In genomic region chr17:56045907-56046306, GRCh38 we compare ENCODE assay signal across 2 cellular contexts.
TF ChIP-seq lines count a peak whose summit lies in the region.

No MANE protein-coding gene starts in this region.

TF ChIP-seq in GM23338, 12 proteins besides CTCF, POLR2A, EP300 and RAD21:
- TF ChIP-seq, protein P1, sequence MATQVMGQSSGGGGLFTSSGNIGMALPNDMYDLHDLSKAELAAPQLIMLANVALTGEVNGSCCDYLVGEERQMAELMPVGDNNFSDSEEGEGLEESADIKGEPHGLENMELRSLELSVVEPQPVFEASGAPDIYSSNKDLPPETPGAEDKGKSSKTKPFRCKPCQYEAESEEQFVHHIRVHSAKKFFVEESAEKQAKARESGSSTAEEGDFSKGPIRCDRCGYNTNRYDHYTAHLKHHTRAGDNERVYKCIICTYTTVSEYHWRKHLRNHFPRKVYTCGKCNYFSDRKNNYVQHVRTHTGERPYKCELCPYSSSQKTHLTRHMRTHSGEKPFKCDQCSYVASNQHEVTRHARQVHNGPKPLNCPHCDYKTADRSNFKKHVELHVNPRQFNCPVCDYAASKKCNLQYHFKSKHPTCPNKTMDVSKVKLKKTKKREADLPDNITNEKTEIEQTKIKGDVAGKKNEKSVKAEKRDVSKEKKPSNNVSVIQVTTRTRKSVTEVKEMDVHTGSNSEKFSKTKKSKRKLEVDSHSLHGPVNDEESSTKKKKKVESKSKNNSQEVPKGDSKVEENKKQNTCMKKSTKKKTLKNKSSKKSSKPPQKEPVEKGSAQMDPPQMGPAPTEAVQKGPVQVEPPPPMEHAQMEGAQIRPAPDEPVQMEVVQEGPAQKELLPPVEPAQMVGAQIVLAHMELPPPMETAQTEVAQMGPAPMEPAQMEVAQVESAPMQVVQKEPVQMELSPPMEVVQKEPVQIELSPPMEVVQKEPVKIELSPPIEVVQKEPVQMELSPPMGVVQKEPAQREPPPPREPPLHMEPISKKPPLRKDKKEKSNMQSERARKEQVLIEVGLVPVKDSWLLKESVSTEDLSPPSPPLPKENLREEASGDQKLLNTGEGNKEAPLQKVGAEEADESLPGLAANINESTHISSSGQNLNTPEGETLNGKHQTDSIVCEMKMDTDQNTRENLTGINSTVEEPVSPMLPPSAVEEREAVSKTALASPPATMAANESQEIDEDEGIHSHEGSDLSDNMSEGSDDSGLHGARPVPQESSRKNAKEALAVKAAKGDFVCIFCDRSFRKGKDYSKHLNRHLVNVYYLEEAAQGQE (IDR thresholded peaks at IDR 0.05; ENCODE audit: unreplicated experiment) = no peak
- TF ChIP-seq ZNF331 (CRISPR knock-in tag; IDR thresholded peaks at IDR 0.05; ENCODE audit: low read depth) (no peak), CREB1 (CRISPR knock-in tag; IDR thresholded peaks at IDR 0.05; ENCODE audit: low read depth) (no peak), EZH2 (IDR thresholded peaks at IDR 0.05; ENCODE audit: low read depth, unreplicated experiment) (no peak), STAT1 (IDR thresholded peaks at IDR 0.05; ENCODE audit: unreplicated experiment) (no peak), POLR2AphosphoS5 (IDR thresholded peaks at IDR 0.05; ENCODE audit: low read depth) (no peak), ETS1 (IDR thresholded peaks at IDR 0.05) (no peak), NANOG (IDR thresholded peaks at IDR 0.05; ENCODE audit: borderline replicate concordance) (no peak), ZNF114 (CRISPR knock-in tag; IDR thresholded peaks at IDR 0.05) (no peak), JUNB (IDR thresholded peaks at IDR 0.05; ENCODE audit: unreplicated experiment) (no peak), EZH2phosphoT487 (IDR thresholded peaks at IDR 0.05; ENCODE audit: unreplicated experiment) (no peak)
- TF ChIP-seq, protein P2, sequence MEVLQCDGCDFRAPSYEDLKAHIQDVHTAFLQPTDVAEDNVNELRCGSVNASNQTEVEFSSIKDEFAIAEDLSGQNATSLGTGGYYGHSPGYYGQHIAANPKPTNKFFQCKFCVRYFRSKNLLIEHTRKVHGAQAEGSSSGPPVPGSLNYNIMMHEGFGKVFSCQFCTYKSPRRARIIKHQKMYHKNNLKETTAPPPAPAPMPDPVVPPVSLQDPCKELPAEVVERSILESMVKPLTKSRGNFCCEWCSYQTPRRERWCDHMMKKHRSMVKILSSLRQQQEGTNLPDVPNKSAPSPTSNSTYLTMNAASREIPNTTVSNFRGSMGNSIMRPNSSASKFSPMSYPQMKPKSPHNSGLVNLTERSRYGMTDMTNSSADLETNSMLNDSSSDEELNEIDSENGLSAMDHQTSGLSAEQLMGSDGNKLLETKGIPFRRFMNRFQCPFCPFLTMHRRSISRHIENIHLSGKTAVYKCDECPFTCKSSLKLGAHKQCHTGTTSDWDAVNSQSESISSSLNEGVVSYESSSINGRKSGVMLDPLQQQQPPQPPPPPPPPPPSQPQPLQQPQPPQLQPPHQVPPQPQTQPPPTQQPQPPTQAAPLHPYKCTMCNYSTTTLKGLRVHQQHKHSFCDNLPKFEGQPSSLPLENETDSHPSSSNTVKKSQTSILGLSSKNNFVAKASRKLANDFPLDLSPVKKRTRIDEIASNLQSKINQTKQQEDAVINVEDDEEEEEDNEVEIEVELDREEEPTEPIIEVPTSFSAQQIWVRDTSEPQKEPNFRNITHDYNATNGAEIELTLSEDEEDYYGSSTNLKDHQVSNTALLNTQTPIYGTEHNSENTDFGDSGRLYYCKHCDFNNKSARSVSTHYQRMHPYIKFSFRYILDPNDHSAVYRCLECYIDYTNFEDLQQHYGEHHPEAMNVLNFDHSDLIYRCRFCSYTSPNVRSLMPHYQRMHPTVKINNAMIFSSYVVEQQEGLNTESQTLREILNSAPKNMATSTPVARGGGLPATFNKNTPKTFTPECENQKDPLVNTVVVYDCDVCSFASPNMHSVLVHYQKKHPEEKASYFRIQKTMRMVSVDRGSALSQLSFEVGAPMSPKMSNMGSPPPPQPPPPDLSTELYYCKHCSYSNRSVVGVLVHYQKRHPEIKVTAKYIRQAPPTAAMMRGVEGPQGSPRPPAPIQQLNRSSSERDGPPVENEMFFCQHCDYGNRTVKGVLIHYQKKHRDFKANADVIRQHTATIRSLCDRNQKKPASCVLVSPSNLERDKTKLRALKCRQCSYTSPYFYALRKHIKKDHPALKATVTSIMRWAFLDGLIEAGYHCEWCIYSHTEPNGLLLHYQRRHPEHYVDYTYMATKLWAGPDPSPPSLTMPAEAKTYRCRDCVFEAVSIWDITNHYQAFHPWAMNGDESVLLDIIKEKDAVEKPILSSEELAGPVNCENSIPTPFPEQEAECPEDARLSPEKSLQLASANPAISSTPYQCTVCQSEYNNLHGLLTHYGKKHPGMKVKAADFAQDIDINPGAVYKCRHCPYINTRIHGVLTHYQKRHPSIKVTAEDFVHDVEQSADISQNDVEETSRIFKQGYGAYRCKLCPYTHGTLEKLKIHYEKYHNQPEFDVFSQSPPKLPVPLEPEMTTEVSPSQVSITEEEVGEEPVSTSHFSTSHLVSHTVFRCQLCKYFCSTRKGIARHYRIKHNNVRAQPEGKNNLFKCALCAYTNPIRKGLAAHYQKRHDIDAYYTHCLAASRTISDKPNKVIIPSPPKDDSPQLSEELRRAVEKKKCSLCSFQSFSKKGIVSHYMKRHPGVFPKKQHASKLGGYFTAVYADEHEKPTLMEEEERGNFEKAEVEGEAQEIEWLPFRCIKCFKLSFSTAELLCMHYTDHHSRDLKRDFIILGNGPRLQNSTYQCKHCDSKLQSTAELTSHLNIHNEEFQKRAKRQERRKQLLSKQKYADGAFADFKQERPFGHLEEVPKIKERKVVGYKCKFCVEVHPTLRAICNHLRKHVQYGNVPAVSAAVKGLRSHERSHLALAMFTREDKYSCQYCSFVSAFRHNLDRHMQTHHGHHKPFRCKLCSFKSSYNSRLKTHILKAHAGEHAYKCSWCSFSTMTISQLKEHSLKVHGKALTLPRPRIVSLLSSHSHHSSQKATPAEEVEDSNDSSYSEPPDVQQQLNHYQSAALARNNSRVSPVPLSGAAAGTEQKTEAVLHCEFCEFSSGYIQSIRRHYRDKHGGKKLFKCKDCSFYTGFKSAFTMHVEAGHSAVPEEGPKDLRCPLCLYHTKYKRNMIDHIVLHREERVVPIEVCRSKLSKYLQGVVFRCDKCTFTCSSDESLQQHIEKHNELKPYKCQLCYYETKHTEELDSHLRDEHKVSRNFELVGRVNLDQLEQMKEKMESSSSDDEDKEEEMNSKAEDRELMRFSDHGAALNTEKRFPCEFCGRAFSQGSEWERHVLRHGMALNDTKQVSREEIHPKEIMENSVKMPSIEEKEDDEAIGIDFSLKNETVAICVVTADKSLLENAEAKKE (CRISPR knock-in tag; IDR thresholded peaks at IDR 0.05) = no peak

TF ChIP-seq in H1, 55 proteins besides CTCF, POLR2A, EP300 and RAD21 (continued from another document):
- no peak for TF ChIP-seq KDM5A (IDR thresholded peaks at IDR 0.05; ENCODE audit: low read length)
- TF ChIP-seq POLR2AphosphoS5 (IDR thresholded peaks at IDR 0.05; ENCODE audit: low read depth, low read length) = no peak
- TF ChIP-seq TAF7 (optimal IDR thresholded peaks at IDR 0.05; ENCODE audit: borderline replicate concordance, low read depth, low read length) = no peak
- no peak for TF ChIP-seq RNF2 (IDR thresholded peaks at IDR 0.05; ENCODE audit: borderline replicate concordance, low read depth, low read length, missing control alignments, poor library complexity, severe bottlenecking)
- TF ChIP-seq HDAC6 (IDR thresholded peaks at IDR 0.05; ENCODE audit: low read depth, low read length) = no peak
- TF ChIP-seq, protein P3, sequence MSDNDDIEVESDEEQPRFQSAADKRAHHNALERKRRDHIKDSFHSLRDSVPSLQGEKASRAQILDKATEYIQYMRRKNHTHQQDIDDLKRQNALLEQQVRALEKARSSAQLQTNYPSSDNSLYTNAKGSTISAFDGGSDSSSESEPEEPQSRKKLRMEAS (IDR thresholded peaks at IDR 0.05) = no peak
- no peak for TF ChIP-seq PHF8 (conservative IDR thresholded peaks at IDR 0.05; ENCODE audit: low read depth, low read length)
- TF ChIP-seq SIX5 (IDR thresholded peaks at IDR 0.05; ENCODE audit: low read depth, low read length) = no peak
